In the genomic region with DNA sequence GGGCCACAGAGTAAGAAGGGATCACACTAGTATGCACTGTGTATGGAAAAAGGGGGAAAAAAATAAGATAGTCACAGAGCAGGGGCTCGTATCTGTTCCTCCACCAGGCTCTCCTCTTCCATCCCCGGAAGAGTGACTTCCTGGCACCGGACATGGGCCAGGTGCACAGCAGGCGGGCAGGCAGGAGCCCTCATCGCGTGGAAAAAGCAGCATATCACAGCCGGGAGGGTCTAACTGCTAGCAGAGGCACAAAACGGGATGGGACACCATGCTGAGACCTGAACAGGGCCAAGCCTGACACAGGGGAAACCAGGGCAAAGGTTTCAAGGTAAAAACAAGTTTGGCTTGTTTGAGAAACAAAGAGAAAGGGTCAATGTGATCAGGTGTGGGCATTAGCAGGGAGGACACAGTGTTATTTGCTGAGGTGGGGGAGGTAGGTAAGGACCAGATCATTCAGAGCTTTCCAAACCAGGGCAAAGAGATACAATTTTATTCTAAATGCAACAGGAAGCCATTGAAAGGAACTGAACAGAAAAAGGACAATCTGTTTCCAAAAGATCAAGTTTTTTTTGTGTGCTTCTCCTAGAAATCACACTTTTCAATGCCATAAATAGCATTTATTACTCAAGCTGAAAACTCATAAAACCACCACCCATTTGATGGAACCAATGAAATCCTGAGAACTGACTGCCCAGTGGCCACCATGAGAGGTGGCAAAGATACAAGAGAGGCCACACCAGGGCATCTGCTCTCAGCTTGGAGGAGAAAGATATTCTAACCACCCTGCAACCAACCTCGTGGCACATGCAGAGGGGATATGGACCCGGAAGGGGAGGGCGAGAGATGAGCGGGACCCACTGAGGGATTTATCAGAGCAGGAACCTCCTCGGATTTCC, we compare ENCODE assay signal across 9 cellular contexts. TPM values are rescaled to one million over a fixed set of nuclear protein-coding genes. Genes with fewer than 3 reads are reported as not detected.
DNase-seq lines count a peak whose midpoint lies in the region; ATAC-seq lines count a peak whose summit lies in the region.
"Had no signal": no experiment of that assay in that cellular context is flagged by ENCODE, and none has a peak within 500 bp of the region (broad histone marks: within the 10 kb centered on the region; RNA-seq: fewer than 3 reads in every experiment).

No MANE protein-coding gene starts in this region.

- H3K36me3 ChIP-seq in HUES48 (ENCODE audit: control insufficient read depth, insufficient read depth, low read length), result 0 out of 2 replicates have a peak, but pooled peaks cover 1% of the 10 kb centered on the region
- peaks cover 0 to 17% of the 10 kb centered on the region in 2 donors for H3K36me3 ChIP-seq in duodenal mucosa (ENCODE audit: control insufficient read depth in 1 of 2, insufficient read depth in 2 of 2, low read length in 2 of 2)
- no peaks in the 10 kb centered on the region for H3K36me3 ChIP-seq in neuronal stem cell (replicated peaks in 1 of 2; ENCODE audit: control insufficient read depth in 2 of 2, insufficient read depth in 2 of 2, low read length in 2 of 2)

- H2AK5ac ChIP-seq in neuronal stem cell (ENCODE audit: low read depth, low read length), result no peak overlapping the region

- H3K9ac ChIP-seq in HUES48 (ENCODE audit: low read depth, low read length) (no peak overlapping the region), duodenal mucosa (ENCODE audit: low read depth in 1 of 2, low read length in 2 of 2) (peak overlapping the region; percentile 39 to 44), neuronal stem cell (ENCODE audit: low read depth, low read length, poor library complexity) (no peak overlapping the region)

- H2BK120ac ChIP-seq in neuronal stem cell (ENCODE audit: low read depth, low read length), result no peak overlapping the region

- H3K4ac ChIP-seq in neuronal stem cell (ENCODE audit: low read length), result no peak overlapping the region

- H3K27me3 ChIP-seq in HUES48 (ENCODE audit: control insufficient read depth, insufficient read depth, low read length) (no peaks in the 10 kb centered on the region), duodenal mucosa (ENCODE audit: control insufficient read depth in 1 of 2, insufficient read depth in 2 of 2, low read length in 2 of 2) (no peaks in the 10 kb centered on the region), neuronal stem cell (ENCODE audit: control insufficient read depth in 3 of 3, insufficient read depth in 3 of 3, low read depth in 1 of 3, low read length in 3 of 3) (no peaks in the 10 kb centered on the region)

- H3K4me3 ChIP-seq in HUES48 (ENCODE audit: low read depth, low read length) (peak overlapping the region; percentile 28), duodenal mucosa (ENCODE audit: low read depth in 1 of 2, low read length in 2 of 2) (peak overlapping the region; percentile 34 to 39), neuronal stem cell (ENCODE audit: low read length in 2 of 2) (no peak overlapping the region)

- H2AFZ ChIP-seq in neuronal stem cell (ENCODE audit: low read length), result no peak overlapping the region

- no peak overlapping the region for H3K14ac ChIP-seq in neuronal stem cell (ENCODE audit: low read length)

- no CpG with 5 or more reads among the region's 13 CpGs for WGBS in neuronal stem cell (ENCODE audit: extremely low coverage in 2 of 2, insufficient read length in 2 of 2, insufficient replicate concordance in 1 of 2), 2 donors

- H3K4me1 ChIP-seq in HUES48 (ENCODE audit: control insufficient read depth, insufficient read depth, low read length), result peaks cover 52% of the 10 kb centered on the region
- peaks cover 55 to 57% of the 10 kb centered on the region in 2 donors for H3K4me1 ChIP-seq in duodenal mucosa (ENCODE audit: control insufficient read depth in 1 of 2, insufficient read depth in 2 of 2, low read length in 2 of 2)
- H3K4me1 ChIP-seq in neuronal stem cell (ENCODE audit: control insufficient read depth in 2 of 2, insufficient read depth in 1 of 2, low read depth in 1 of 2, low read length in 2 of 2), result peaks cover 25 to 32% of the 10 kb centered on the region in 2 donors

- no peak overlapping the region for H3K4me2 ChIP-seq in neuronal stem cell (ENCODE audit: insufficient read depth, low read length, poor library complexity, severe bottlenecking)

- no peak overlapping the region for H2BK5ac ChIP-seq in neuronal stem cell (ENCODE audit: low read length)

- H4K8ac ChIP-seq in neuronal stem cell (ENCODE audit: low read depth, low read length), result no peak overlapping the region

- no peaks in the 10 kb centered on the region for H3K9me3 ChIP-seq in HUES48 (ENCODE audit: control insufficient read depth, insufficient read depth, low read length)
- H3K9me3 ChIP-seq in duodenal mucosa (ENCODE audit: control insufficient read depth in 1 of 2, low read length in 2 of 2), result no peaks in the 10 kb centered on the region
- H3K9me3 ChIP-seq in neuronal stem cell (replicated peaks in 1 of 2; ENCODE audit: control insufficient read depth in 2 of 2, insufficient read depth in 1 of 2, low read depth in 1 of 2, low read length in 2 of 2), result no peaks in the 10 kb centered on the region

- no peak overlapping the region for H3K23ac ChIP-seq in neuronal stem cell (ENCODE audit: low read depth, low read length, poor library complexity)

- H3K79me1 ChIP-seq in neuronal stem cell (ENCODE audit: low read depth, low read length), result no peaks in the 10 kb centered on the region

- no peak overlapping the region for H2BK12ac ChIP-seq in neuronal stem cell (ENCODE audit: low read length)

- H3K27ac ChIP-seq in HUES48 (ENCODE audit: low read depth, low read length) (peak overlapping the region; percentile 82), duodenal mucosa (ENCODE audit: low read depth, low read length) (no peak overlapping the region), neuronal stem cell (replicated peaks; ENCODE audit: low read length) (no peak overlapping the region)

- peak overlapping the region; percentile 5 for H3K18ac ChIP-seq in neuronal stem cell (ENCODE audit: low read length)

- DNase-seq in COR-L47 (lab: John Stamatoyannopoulos, UW) (peak; percentile 30), neuronal stem cell (ENCODE audit: low spot score) (no peak), HUDEP-2 (lab: John Stamatoyannopoulos, UW; ENCODE audit: unreplicated experiment in 76 of 76) (no peak), NCI-H2029 treated with DMSO at 0.1 percent for 48 hours (lab: John Stamatoyannopoulos, UW) (no peak), NCI-H1436 treated with DMSO at 0.1 percent for 48 hours (lab: John Stamatoyannopoulos, UW) (no peak)
- DNase-seq: activated T-cell treated with anti-CD3 and anti-CD28 coated beads for 4 hours had no signal

- no peak overlapping the region for H4K91ac ChIP-seq in neuronal stem cell (ENCODE audit: low read depth, low read length, poor library complexity)

- no peak overlapping the region for H2BK15ac ChIP-seq in neuronal stem cell (ENCODE audit: low read length)

- ATAC-seq in HG02571 (IDR thresholded peaks at IDR 0.05; ENCODE audit: unreplicated experiment), result no peak

RNA-seq across cellular contexts. Expression of a gene that starts 9.2 kb away (rescaled TPM):
- polyA plus RNA-seq in neuronal stem cell (2013, experiment 1 of 2), result 27.2 TPM
- polyA plus RNA-seq in neuronal stem cell (2013, experiment 2 of 2), result 26.7 TPM

RNA-seq across cellular contexts. Expression of a gene that starts 33.0 kb away (rescaled TPM):
- polyA plus RNA-seq in neuronal stem cell (2013, experiment 1 of 2), result not detected
- polyA plus RNA-seq in neuronal stem cell (2013, experiment 2 of 2), result not detected

Comparison
In these comparisons a context has a peak if more than half of its experiments do, and no peak if none do; other contexts are left out.
1. H3K4me3 ChIP-seq: peak in HUES48 (single experiment) and duodenal mucosa (2 of 2); none in neuronal stem cell (0 of 2).
2. H3K9ac ChIP-seq: peak in duodenal mucosa (2 of 2); none in HUES48 (single experiment) and neuronal stem cell (single experiment).